In the genomic region with DNA sequence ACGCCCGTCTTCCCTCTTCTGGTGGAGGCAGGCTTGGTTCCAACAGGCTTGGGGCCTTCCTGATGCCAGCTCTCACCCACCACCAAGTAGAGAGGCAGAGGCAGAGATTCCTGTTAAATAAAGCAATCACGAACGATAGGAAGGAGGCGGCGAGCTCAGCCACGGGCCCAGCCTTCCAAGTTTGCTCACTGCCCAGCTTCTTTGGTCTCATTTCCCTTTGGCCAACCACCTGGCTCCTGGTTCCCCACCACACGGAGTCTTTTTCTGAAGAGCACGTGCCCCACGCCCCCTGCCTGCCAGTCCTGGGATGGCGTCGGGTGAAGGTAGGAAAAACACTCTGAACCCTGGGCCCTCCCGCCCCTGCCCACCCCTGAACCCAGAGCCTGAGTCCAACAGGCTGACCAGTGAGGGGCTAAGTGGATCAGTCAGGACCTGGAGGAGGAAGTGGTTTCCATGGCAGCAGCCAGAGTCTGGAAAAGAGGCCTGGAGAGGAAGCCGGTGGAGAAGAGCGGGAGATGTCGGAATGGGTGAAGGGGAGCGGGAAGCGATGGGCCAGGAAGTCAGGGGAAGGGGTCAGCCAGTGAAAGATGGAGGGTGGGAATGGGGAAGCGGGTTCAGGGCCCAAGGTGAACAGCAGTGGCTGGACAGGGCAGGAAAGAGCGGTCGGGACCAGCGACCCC, we compare ENCODE assay signal across 16 cellular contexts.
DNase-seq lines count a peak whose midpoint lies in the region; ATAC-seq and TF ChIP-seq lines count a peak whose summit lies in the region.
"Had no signal": no experiment of that assay in that cellular context is flagged by ENCODE, and none has a peak within 500 bp of the region (broad histone marks: within the 10 kb centered on the region; RNA-seq: fewer than 3 reads in every experiment).

No MANE protein-coding gene starts in this region.

- H3K23me2 ChIP-seq in H9 (ENCODE audit: insufficient read length, low read depth, low read length, poor library complexity, severe bottlenecking), result no peaks in the 10 kb centered on the region

- H2BK12ac ChIP-seq in H9 (ENCODE audit: insufficient read length, low read depth, low read length), result no peak overlapping the region

- H3K79me2 ChIP-seq in H9 (ENCODE audit: insufficient read depth, low read length), result no peaks in the 10 kb centered on the region
- H3K79me2 ChIP-seq in neural progenitor cell (ENCODE audit: low read depth), result no peaks in the 10 kb centered on the region

- H4K20me1 ChIP-seq in H9 (ENCODE audit: control insufficient read depth, insufficient read depth, insufficient read length), result no peaks in the 10 kb centered on the region
- H4K20me1 ChIP-seq in neural progenitor cell (ENCODE audit: low read depth), result no peaks in the 10 kb centered on the region

- H3K18ac ChIP-seq in H9 (ENCODE audit: insufficient read length, low read depth, low read length), result no peak overlapping the region

- H3K4me3 ChIP-seq in neural progenitor cell, result no peak overlapping the region
- H3K4me3 ChIP-seq in foreskin fibroblast (ENCODE audit: low read depth in 1 of 2, low read length in 2 of 2), result no peak overlapping the region
- H3K4me3 ChIP-seq: psoas muscle had no signal

- WGBS in H9 (ENCODE audit: extremely low coverage, insufficient read length, low lambda C conversion rate), result no CpG with 5 or more reads among the region's 22 CpGs

- no peak overlapping the region for H2AK5ac ChIP-seq in H9 (ENCODE audit: insufficient read length, low read length)

- no peak overlapping the region for H3K4me3 Mint-ChIP-seq in H9
- H3K4me3 Mint-ChIP-seq in neural progenitor cell, result no peak overlapping the region
- H3K4me3 Mint-ChIP-seq: activated naive CD4-positive, alpha-beta T cell treated with anti-CD3 and anti-CD28 coated beads, Interleukin-2, amount 10 ng/mL, durations not matched to agents 7 days and 5 days; stimulated activated naive CD8-positive, alpha-beta T cell treated with anti-CD3 and anti-CD28 coated beads, Interleukin-15, Interleukin-2, amounts not matched to agents 100 ng/mL and 50 ng/mL, for 24 hours; T-cell had no signal

- no peak overlapping the region for H3T11ph ChIP-seq in H9 (ENCODE audit: low read length)

- H3F3A ChIP-seq in neural progenitor cell (ENCODE audit: low read depth), result peaks cover 7% of the 10 kb centered on the region

- H3K27ac Mint-ChIP-seq in H9 (no peak overlapping the region; a peak in 1 of 7 replicates), neural progenitor cell (no peak overlapping the region)
- H3K27ac Mint-ChIP-seq: activated naive CD4-positive, alpha-beta T cell treated with anti-CD3 and anti-CD28 coated beads, Interleukin-2, amount 10 ng/mL, durations not matched to agents 7 days and 5 days; stimulated activated naive CD8-positive, alpha-beta T cell treated with anti-CD3 and anti-CD28 coated beads, Interleukin-15, Interleukin-2, amounts not matched to agents 100 ng/mL and 50 ng/mL, for 24 hours; T-cell had no signal

- H2BK20ac ChIP-seq in H9 (ENCODE audit: low read depth, low read length, poor library complexity, severe bottlenecking), result no peak overlapping the region

- H3K36me3 ChIP-seq in neural progenitor cell, result no peaks in the 10 kb centered on the region

- no peak overlapping the region for H2BK120ac ChIP-seq in H9 (ENCODE audit: low read depth, low read length, poor library complexity, severe bottlenecking)

- no peak overlapping the region for H3K56ac ChIP-seq in H9 (ENCODE audit: insufficient read length, low read depth, low read length)

- H3K4me1 ChIP-seq in H9 (ENCODE audit: insufficient read depth, low read length) (peaks cover 7% of the 10 kb centered on the region), neural progenitor cell (peaks cover 10% of the 10 kb centered on the region)
- H3K4me1 ChIP-seq: psoas muscle had no signal

- no peak overlapping the region for H3K23ac ChIP-seq in H9 (ENCODE audit: insufficient read length, low read depth, low read length)

- H3K9ac ChIP-seq in H9 (ENCODE audit: extremely low read depth, insufficient read length, low read length), result no peak overlapping the region
- H3K9ac ChIP-seq in neural progenitor cell, result no peak overlapping the region

- H3K27me3 Mint-ChIP-seq in H9 (ENCODE audit: low read depth) (peaks cover 22% of the 10 kb centered on the region), neural progenitor cell (ENCODE audit: insufficient read depth, low read depth) (no peaks in the 10 kb centered on the region)

- no peak overlapping the region for H3K4ac ChIP-seq in H9 (ENCODE audit: low read depth, low read length)

- no peak overlapping the region for H3K27ac ChIP-seq in H9 (ENCODE audit: insufficient read length, low read depth, low read length)
- no peak overlapping the region for H3K27ac ChIP-seq in VCaP
- H3K27ac ChIP-seq in neural progenitor cell, result no peak overlapping the region
- H3K27ac ChIP-seq: psoas muscle had no signal

- peak; percentile 2 to 3 for DNase-seq in activated CD4-positive, alpha-beta T cell treated with anti-CD3 and anti-CD28 coated beads, Interleukin-2, amount 50 U/mL, for 48 hours
- no peak for DNase-seq in activated CD4-positive, alpha-beta T cell treated with anti-CD3 and anti-CD28 coated beads for 4 hours
- DNase-seq in H9 (peak; percentile 68), neural progenitor cell (ENCODE audit: low spot score) (peak; percentile 56), foreskin fibroblast (no peak), omental fat pad (ENCODE audit: low spot score) (no peak)
- DNase-seq in stimulated activated CD4-positive, alpha-beta T cell treated with anti-CD3 and anti-CD28 coated beads, Interleukin-12 subunit alpha, Interleukin-12 subunit beta, amount 100 ng/mL, for 4 hours, result no peak
- DNase-seq: activated CD8-positive, alpha-beta memory T cell treated with anti-CD3 and anti-CD28 coated beads for 24 hours; activated naive CD4-positive, alpha-beta T cell treated with anti-CD3 and anti-CD28 coated beads, Interleukin-2, amount 10 ng/mL, durations not matched to agents 7 days and 5 days; midbrain; NCI-H1417; psoas muscle; stimulated activated CD4-positive, alpha-beta T cell treated with anti-CD3 and anti-CD28 coated beads, Interleukin-4, amount 100 ng/mL, for 4 hours; T-cell had no signal

- H4K91ac ChIP-seq in H9 (ENCODE audit: insufficient read length, low read depth, low read length), result no peak overlapping the region

- no peaks in the 10 kb centered on the region for H3K9me3 ChIP-seq in H9 (ENCODE audit: control insufficient read depth, low read depth, low read length)
- H3K9me3 ChIP-seq in neural progenitor cell (ENCODE audit: low read depth), result no peaks in the 10 kb centered on the region

- H3K4me2 ChIP-seq in H9 (ENCODE audit: insufficient read depth, insufficient read length, low read length) (no peak overlapping the region), neural progenitor cell (no peak overlapping the region)

- H2BK5ac ChIP-seq in H9 (ENCODE audit: insufficient read length, low read length), result no peak overlapping the region

- no peak overlapping the region for H2BK15ac ChIP-seq in H9 (ENCODE audit: low read depth, low read length)

- no peak overlapping the region for H3K14ac ChIP-seq in H9 (ENCODE audit: insufficient read depth, low read length)

- H2AFZ ChIP-seq in H9 (ENCODE audit: low read length), result no peak overlapping the region
- H2AFZ ChIP-seq in neural progenitor cell (replicated peaks), result no peak overlapping the region

- H3K36me3 Mint-ChIP-seq in H9 (ENCODE audit: insufficient read depth in 1 of 3, low read depth in 3 of 3) (peaks cover 0 to 6% (median 5%) of the 10 kb centered on the region in 3 experiments; a peak in 3 of 7 replicates), neural progenitor cell (no peaks in the 10 kb centered on the region)
- H3K36me3 Mint-ChIP-seq: activated naive CD4-positive, alpha-beta T cell treated with anti-CD3 and anti-CD28 coated beads, Interleukin-2, amount 10 ng/mL, durations not matched to agents 7 days and 5 days; T-cell had no signal

- ATAC-seq in omental fat pad (ENCODE audit: low FRiP score), result no peak
- ATAC-seq: psoas muscle, T-cell had no signal

- H4K5ac ChIP-seq in H9 (ENCODE audit: insufficient read length, low read depth, low read length), result no peak overlapping the region

- no peaks in the 10 kb centered on the region for H3K79me1 ChIP-seq in H9 (ENCODE audit: insufficient read depth, low read depth, low read length, poor library complexity, severe bottlenecking)

- H3K9me3 Mint-ChIP-seq in H9 (no peaks in the 10 kb centered on the region), neural progenitor cell (no peaks in the 10 kb centered on the region)
- H3K9me3 Mint-ChIP-seq: activated naive CD4-positive, alpha-beta T cell treated with anti-CD3 and anti-CD28 coated beads, Interleukin-2, amount 10 ng/mL, durations not matched to agents 7 days and 5 days; stimulated activated naive CD8-positive, alpha-beta T cell treated with anti-CD3 and anti-CD28 coated beads, Interleukin-15, Interleukin-2, amounts not matched to agents 100 ng/mL and 50 ng/mL, for 24 hours had no signal

- H3K4me1 Mint-ChIP-seq in H9 (peaks cover 12 to 29% of the 10 kb centered on the region in 2 experiments), neural progenitor cell (peaks cover 2% of the 10 kb centered on the region)
- H3K4me1 Mint-ChIP-seq: activated naive CD4-positive, alpha-beta T cell treated with anti-CD3 and anti-CD28 coated beads, Interleukin-2, amount 10 ng/mL, durations not matched to agents 7 days and 5 days; T-cell had no signal

- TF ChIP-seq CTCF in H9 (conservative IDR thresholded peaks at IDR 0.05), result peak; percentile 78
- TF ChIP-seq CTCF in VCaP (conservative IDR thresholded peaks at IDR 0.05), result peak; percentile 33
- TF ChIP-seq CTCF in neural progenitor cell (IDR thresholded peaks at IDR 0.05), result peak; percentile 62
- TF ChIP-seq CTCF in foreskin fibroblast (IDR thresholded peaks at IDR 0.05; ENCODE audit: low read depth, low read length), result no peak
- no peak for TF ChIP-seq CTCF in omental fat pad (IDR thresholded peaks at IDR 0.05)

- H4K8ac ChIP-seq in H9 (replicated peaks; ENCODE audit: insufficient read length, low read depth, low read length), result no peak overlapping the region

- H3K27me3 ChIP-seq in H9 (ENCODE audit: insufficient read depth, low read length) (no peaks in the 10 kb centered on the region), neural progenitor cell (no peaks in the 10 kb centered on the region)

Comparison
In these comparisons a context has a peak if more than half of its experiments do, and no peak if none do; other contexts are left out.
1. DNase-seq: peak in activated CD4-positive, alpha-beta T cell treated with anti-CD3 and anti-CD28 coated beads, Interleukin-2, amount 50 U/mL, for 48 hours (2 of 2), H9 (single experiment) and neural progenitor cell (single experiment); none in activated CD4-positive, alpha-beta T cell treated with anti-CD3 and anti-CD28 coated beads for 4 hours (0 of 2), stimulated activated CD4-positive, alpha-beta T cell treated with anti-CD3 and anti-CD28 coated beads, Interleukin-12 subunit alpha, Interleukin-12 subunit beta, amount 100 ng/mL, for 4 hours (single experiment), foreskin fibroblast (0 of 2) and omental fat pad (single experiment).
2. CTCF ChIP-seq: peak in H9 (single experiment), VCaP (single experiment) and neural progenitor cell (single experiment); none in foreskin fibroblast (single experiment) and omental fat pad (0 of 3).